ENCODE assay signal across 20 cellular contexts in the genomic region with DNA sequence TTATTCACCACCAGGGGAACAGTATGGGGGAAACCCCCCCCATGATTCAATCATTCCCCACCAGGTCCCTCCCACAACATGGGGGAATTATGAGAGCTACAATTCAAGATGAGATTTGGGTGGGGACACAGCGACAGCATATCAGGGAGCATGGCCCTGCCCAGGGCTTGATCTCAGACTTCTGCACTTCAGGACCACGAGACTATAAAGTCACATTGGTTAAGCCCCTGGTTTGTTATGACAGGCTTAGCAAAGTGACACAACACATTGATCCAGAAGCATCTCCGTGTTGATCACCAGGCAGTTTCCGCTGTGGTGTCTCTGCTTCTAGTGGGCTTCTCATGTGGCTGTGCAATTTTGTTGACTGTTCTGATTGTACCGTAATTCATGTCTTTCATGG.
"Had no signal": no experiment of that assay in that cellular context is flagged by ENCODE, and none has a peak within 500 bp of the region (broad histone marks: within the 10 kb centered on the region; RNA-seq: fewer than 3 reads in every experiment).

No MANE protein-coding gene starts in this region.

- H3K9me3 ChIP-seq: SK-N-SH had no signal

- H3K4me3 Mint-ChIP-seq: IgD-negative memory B cell had no signal

- H3K36me3 Mint-ChIP-seq: IgD-negative memory B cell had no signal

- H3K27ac Mint-ChIP-seq: IgD-negative memory B cell had no signal

- H3K4me3 ChIP-seq: K562 had no signal

- DNase-seq: NCI-H1092, NCI-H1105 treated with DMSO at 0.1 percent for 48 hours, NCI-H1417 treated with DMSO at 0.1 percent for 48 hours, NCI-H146, NCI-H1694 treated with DMSO at 0.1 percent for 48 hours, NCI-H1930, NCI-H2081, NCI-H2107, NCI-H2227 treated with DMSO at 0.1 percent for 48 hours, NCI-H524, NCI-H69, NCI-H774, PC-3, SHP77, SK-N-SH had no signal

- ATAC-seq: K562, Panc1, PC-3 had no signal

- H3K27ac ChIP-seq: HL-60, RWPE1 had no signal

- H3K9ac ChIP-seq: SK-N-SH had no signal
